17 cellular contexts compared by ENCODE assay signal in genomic region chr3:37154668-37155319, GRCh38.
"Had no signal": no experiment of that assay in that cellular context is flagged by ENCODE, and none has a peak within 500 bp of the region (broad histone marks: within the 10 kb centered on the region; RNA-seq: fewer than 3 reads in every experiment).

No MANE protein-coding gene starts in this region.

- H3K4me2 ChIP-seq: hepatocyte had no signal

- H3K4me1 Mint-ChIP-seq: nephron had no signal

- DNase-seq: activated CD4-positive, alpha-beta T cell treated with anti-CD3 and anti-CD28 coated beads, Interleukin-2, amount 50 U/mL, for 48 hours; activated effector memory CD4-positive, alpha-beta T cell treated with Interleukin-2 at 50 U/mL for 16 hours; activated T-cell treated with anti-CD3 and anti-CD28 coated beads, Interleukin-2, amount 50 U/mL, for 24 hours; adrenal gland; left lung; mesenchymal stem cell; stimulated activated CD4-positive, alpha-beta T cell treated with anti-CD3 and anti-CD28 coated beads, Interleukin-1b, Interleukin-23, amount 100 ng/mL, for 48 hours had no signal

- H3K27me3 ChIP-seq: adrenal gland, cardiac muscle cell, hepatocyte, left lung had no signal

- H3K4me3 Mint-ChIP-seq: activated naive CD4-positive, alpha-beta T cell treated with anti-CD3 and anti-CD28 coated beads, Interleukin-2, amount 50 U/mL, for 24 hours; activated T-cell treated with anti-CD3 and anti-CD28 coated beads, Interleukin-2, amount 50 U/mL, for 24 hours; nephron had no signal

- H3K27ac Mint-ChIP-seq: activated naive CD4-positive, alpha-beta T cell treated with anti-CD3 and anti-CD28 coated beads, Interleukin-2, amount 50 U/mL, for 24 hours; activated T-cell treated with anti-CD3 and anti-CD28 coated beads, Interleukin-2, amount 50 U/mL, for 24 hours; nephron had no signal

- H2AFZ ChIP-seq: hepatocyte had no signal

- ATAC-seq: esophagus mucosa, left lung, sciatic nerve had no signal

- H3K4me1 ChIP-seq: prostate gland had no signal

- H3K9me3 Mint-ChIP-seq: activated naive CD4-positive, alpha-beta T cell treated with anti-CD3 and anti-CD28 coated beads, Interleukin-2, amount 50 U/mL, for 24 hours; activated T-cell treated with anti-CD3 and anti-CD28 coated beads, Interleukin-2, amount 50 U/mL, for 24 hours; nephron had no signal

- H3K36me3 ChIP-seq: adrenal gland, cardiac muscle cell, prostate gland had no signal

- H3K27ac ChIP-seq: adrenal gland, cardiac muscle cell, hepatocyte, left lung, prostate gland, VCaP had no signal

- H3K4me3 ChIP-seq: adrenal gland, cardiac muscle cell, hepatocyte, left lung, prostate gland had no signal

- H3K9me3 ChIP-seq: adrenal gland, left lung, prostate gland had no signal

- FAIRE-seq: colon, keratinocyte had no signal

- H3K27me3 Mint-ChIP-seq: activated naive CD4-positive, alpha-beta T cell treated with anti-CD3 and anti-CD28 coated beads, Interleukin-2, amount 50 U/mL, for 24 hours; activated T-cell treated with anti-CD3 and anti-CD28 coated beads, Interleukin-2, amount 50 U/mL, for 24 hours had no signal
